9 cellular contexts compared by ENCODE assay signal in the genomic region with DNA sequence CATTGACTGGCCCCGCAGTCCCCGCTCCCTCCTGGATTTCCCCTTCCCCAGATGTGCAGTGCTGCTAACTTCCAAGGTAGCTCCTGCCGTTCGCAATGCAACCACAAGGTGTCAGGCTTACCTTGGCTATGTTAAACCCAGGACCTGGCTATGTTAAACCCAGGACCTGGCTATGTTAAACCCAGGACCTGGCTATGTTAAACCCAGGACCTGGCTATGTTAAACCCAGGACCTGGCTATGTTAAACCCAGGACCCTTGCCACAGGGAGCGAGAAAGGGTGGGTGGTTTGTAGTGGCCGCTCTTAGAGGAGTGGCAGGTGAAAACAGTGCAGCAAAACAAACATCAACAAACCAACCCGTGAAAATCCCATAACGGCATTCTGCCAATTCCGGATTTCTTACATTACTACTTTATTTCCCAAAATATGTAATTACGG. TPM values are rescaled to one million over a fixed set of nuclear protein-coding genes. Genes with fewer than 3 reads are reported as not detected.
A peak's percentile ranks its signal among the peaks of the same experiment; 100 is the strongest.
DNase-seq lines count a peak whose midpoint lies in the region; ATAC-seq and TF ChIP-seq lines count a peak whose summit lies in the region.
"Had no signal": no experiment of that assay in that cellular context is flagged by ENCODE, and none has a peak within 500 bp of the region (broad histone marks: within the 10 kb centered on the region; RNA-seq: fewer than 3 reads in every experiment).

No MANE protein-coding gene starts in this region.

- peak; percentile 49 for ATAC-seq in GM18907 (IDR thresholded peaks at IDR 0.05; ENCODE audit: unreplicated experiment)
- peak; percentile 54 for ATAC-seq in HG03565 (IDR thresholded peaks at IDR 0.05; ENCODE audit: unreplicated experiment)
- ATAC-seq in activated T-helper 17 cell treated with anti-CD3 and anti-CD28 coated beads, Interleukin-2, amount 50 U/mL, for 72 hours (replicated peaks) = peak; percentile 67

- peak; percentile 81 for TF ChIP-seq CTCF in BE2C (IDR thresholded peaks at IDR 0.05; ENCODE audit: low read depth, low read length)
- peak; percentile 65 for TF ChIP-seq CTCF in foreskin fibroblast (IDR thresholded peaks at IDR 0.05; ENCODE audit: low read depth, low read length)
- peak; percentile 68 for TF ChIP-seq CTCF in osteocyte (IDR thresholded peaks at IDR 0.05)
- TF ChIP-seq CTCF in type B pancreatic cell (conservative IDR thresholded peaks at IDR 0.05) = peak; percentile 78

- H3K9me3 ChIP-seq in BE2C = no peaks in the 10 kb centered on the region

- H3K27ac Mint-ChIP-seq in activated T-helper 17 cell treated with anti-CD3 and anti-CD28 coated beads, Interleukin-2, amount 50 U/mL, for 72 hours = no peak overlapping the region
- H3K27ac Mint-ChIP-seq in osteocyte (ENCODE audit: unreplicated experiment) (no peak overlapping the region), type B pancreatic cell (no peak overlapping the region)

- H3K4me1 Mint-ChIP-seq in activated T-helper 17 cell treated with anti-CD3 and anti-CD28 coated beads, Interleukin-2, amount 50 U/mL, for 72 hours = peaks cover 3% of the 10 kb centered on the region
- peaks cover 20% of the 10 kb centered on the region for H3K4me1 Mint-ChIP-seq in osteocyte (ENCODE audit: unreplicated experiment)
- peaks cover 13% of the 10 kb centered on the region for H3K4me1 Mint-ChIP-seq in type B pancreatic cell (ENCODE audit: unreplicated experiment)

- H3K27me3 ChIP-seq in BE2C = peaks cover 50% of the 10 kb centered on the region

- no peak overlapping the region for H3K4me3 ChIP-seq in BE2C (ENCODE audit: low read depth, low read length)
- no peak overlapping the region for H3K4me3 ChIP-seq in foreskin fibroblast (ENCODE audit: low read depth in 1 of 2, low read length in 2 of 2)

- H3K27me3 Mint-ChIP-seq in activated T-helper 17 cell treated with anti-CD3 and anti-CD28 coated beads, Interleukin-2, amount 50 U/mL, for 72 hours = peaks cover 35% of the 10 kb centered on the region
- H3K27me3 Mint-ChIP-seq in osteocyte (ENCODE audit: unreplicated experiment) (peaks cover 36% of the 10 kb centered on the region), type B pancreatic cell (peaks cover 42% of the 10 kb centered on the region)

- DNase-seq in BE2C (peak; percentile 81), RPMI7951 (ENCODE audit: low read depth) (peak; percentile 51), foreskin fibroblast (peak; percentile 41 to 83), osteocyte (ENCODE audit: extremely low spot score, unreplicated experiment) (no peak), type B pancreatic cell (ENCODE audit: extremely low spot score, unreplicated experiment) (no peak)

- no peaks in the 10 kb centered on the region for H3K4me1 ChIP-seq in BE2C

- H3K4me3 Mint-ChIP-seq in activated T-helper 17 cell treated with anti-CD3 and anti-CD28 coated beads, Interleukin-2, amount 50 U/mL, for 72 hours = no peak overlapping the region
- peak overlapping the region; percentile 22 for H3K4me3 Mint-ChIP-seq in osteocyte (ENCODE audit: unreplicated experiment)
- peak overlapping the region; percentile 61 for H3K4me3 Mint-ChIP-seq in type B pancreatic cell

- no peaks in the 10 kb centered on the region for H3K36me3 ChIP-seq in BE2C

- H3K36me3 Mint-ChIP-seq in activated T-helper 17 cell treated with anti-CD3 and anti-CD28 coated beads, Interleukin-2, amount 50 U/mL, for 72 hours (ENCODE audit: low read depth) = peaks cover 9% of the 10 kb centered on the region
- H3K36me3 Mint-ChIP-seq in osteocyte (ENCODE audit: unreplicated experiment) = peaks cover 5% of the 10 kb centered on the region
- H3K36me3 Mint-ChIP-seq in type B pancreatic cell = no peaks in the 10 kb centered on the region

- H3K9me3 Mint-ChIP-seq in activated T-helper 17 cell treated with anti-CD3 and anti-CD28 coated beads, Interleukin-2, amount 50 U/mL, for 72 hours = no peaks in the 10 kb centered on the region
- no peaks in the 10 kb centered on the region for H3K9me3 Mint-ChIP-seq in osteocyte (ENCODE audit: unreplicated experiment)
- no peaks in the 10 kb centered on the region for H3K9me3 Mint-ChIP-seq in type B pancreatic cell

RNA-seq across cellular contexts. Expression of a gene that starts 2.9 kb away (rescaled TPM):
- polyA plus RNA-seq in BE2C (2012; ENCODE audit: insufficient read depth, insufficient read length, low read depth) = not detected
- not detected in 2 replicates for total RNA-seq in RPMI7951 (2014; rRNA removed; shearing (Covaris generic))
- not detected for total RNA-seq in activated T-helper 17 cell treated with anti-CD3 and anti-CD28 coated beads, Interleukin-2, amount 50 U/mL, for 72 hours
- total RNA-seq in osteocyte = 0.19 and 0.31 TPM in 2 replicates
- total RNA-seq in type B pancreatic cell (ENCODE audit: low replicate concordance) = 0.10 and 4.8 TPM in 2 replicates
- total RNA-seq: HT1080 had no signal

RNA-seq across cellular contexts. Expression of a gene that starts 17.1 kb away (rescaled TPM):
- 0.99 TPM for polyA plus RNA-seq in BE2C (2012; ENCODE audit: insufficient read depth, insufficient read length, low read depth)
- total RNA-seq in RPMI7951 (2014; rRNA removed; shearing (Covaris generic)) = 2.3 and 2.5 TPM in 2 replicates
- not detected for total RNA-seq in activated T-helper 17 cell treated with anti-CD3 and anti-CD28 coated beads, Interleukin-2, amount 50 U/mL, for 72 hours
- total RNA-seq in osteocyte = 78.8 and 81.6 TPM in 2 replicates
- 2.3 and 22.0 TPM in 2 replicates for total RNA-seq in type B pancreatic cell (ENCODE audit: low replicate concordance)

Comparison
In these comparisons a context has a peak if more than half of its experiments do, and no peak if none do; other contexts are left out.
1. DNase-seq: peak in BE2C (single experiment), RPMI7951 (single experiment) and foreskin fibroblast (2 of 2); none in osteocyte (single experiment) and type B pancreatic cell (single experiment).
2. Peak in every context shown above with its lines, with median percentiles within 50 percentile points of each other: CTCF ChIP-seq and ATAC-seq.